ENCODE assay signal across 9 cellular contexts in genomic region chr20:25750220-25750764, GRCh38. TPM values are rescaled to one million over a fixed set of nuclear protein-coding genes. Genes with fewer than 3 reads are reported as not detected.
DNase-seq lines count a peak whose midpoint lies in the region; ATAC-seq and TF ChIP-seq lines count a peak whose summit lies in the region.
"Had no signal": no experiment of that assay in that cellular context is flagged by ENCODE, and none has a peak within 500 bp of the region (broad histone marks: within the 10 kb centered on the region; RNA-seq: fewer than 3 reads in every experiment).

No MANE protein-coding gene starts in this region.

- peak overlapping the region; percentile 55; the same call in 1 of the 2 replicates for H3K4me3 ChIP-seq in GM08714 (ENCODE audit: low read length)
- H3K4me3 ChIP-seq in esophagus muscularis mucosa: peak overlapping the region; percentile 39 to 58 (median 52)
- peak overlapping the region; percentile 43 to 54 (median 48) for H3K4me3 ChIP-seq in gastrocnemius medialis

- H3K9me3 ChIP-seq in esophagus muscularis mucosa: no peaks in the 10 kb centered on the region
- H3K9me3 ChIP-seq in gastrocnemius medialis: no peaks in the 10 kb centered on the region

- H3K27me3 ChIP-seq in esophagus muscularis mucosa (no peaks in the 10 kb centered on the region), gastrocnemius medialis (no peaks in the 10 kb centered on the region)

- no peak for TF ChIP-seq POLR2A in esophagus muscularis mucosa (IDR thresholded peaks at IDR 0.05; ENCODE audit: low read depth)
- TF ChIP-seq POLR2A in gastrocnemius medialis (IDR thresholded peaks at IDR 0.05): no peak

- ATAC-seq in gastrocnemius medialis (no peak), HG02571 (IDR thresholded peaks at IDR 0.05; ENCODE audit: unreplicated experiment) (no peak), HG02970 (IDR thresholded peaks at IDR 0.05; ENCODE audit: low FRiP score, unreplicated experiment) (no peak)

- no peaks in the 10 kb centered on the region for H3K36me3 ChIP-seq in esophagus muscularis mucosa
- no peaks in the 10 kb centered on the region for H3K36me3 ChIP-seq in gastrocnemius medialis

- in situ Hi-C loops in gastrocnemius medialis (cut with MboI; ENCODE audit: low sequenced_read_pairs in 4 of 4): no loop called here

- intact Hi-C loops in esophagus muscularis mucosa (cut with DNase I) (no loop called here), gastrocnemius medialis (cut with DNase I; ENCODE audit: low total_unique reads) (no loop called here)

- DNase-seq in SHP77 (lab: John Stamatoyannopoulos, UW) (peak; percentile 43 to 50), esophagus muscularis mucosa (ENCODE audit: extremely low spot score) (no peak), gastrocnemius medialis (no peak), DMS114 treated with DMSO at 0.1 percent for 48 hours (lab: John Stamatoyannopoulos, UW; ENCODE audit: unreplicated experiment) (no peak), UCSD-AML1 (lab: John Stamatoyannopoulos, UW; ENCODE audit: unreplicated experiment) (no peak)
- DNase-seq: NCI-H226 had no signal

- WGBS in esophagus muscularis mucosa: 91% methylated on average over 4 of the region's 9 CpGs

- TF ChIP-seq EP300 in esophagus muscularis mucosa (IDR thresholded peaks at IDR 0.05): no peak

- H3K4me1 ChIP-seq in esophagus muscularis mucosa: peaks cover 0 to 8% (median 5%) of the 10 kb centered on the region in 4 donors
- no peaks in the 10 kb centered on the region for H3K4me1 ChIP-seq in gastrocnemius medialis

- peak overlapping the region in 1 of 4 donors; percentile 37 for H3K27ac ChIP-seq in esophagus muscularis mucosa (replicated peaks in 1 of 4)
- no peak overlapping the region for H3K27ac ChIP-seq in gastrocnemius medialis

- TF ChIP-seq CTCF in esophagus muscularis mucosa (IDR thresholded peaks at IDR 0.05) (no peak), gastrocnemius medialis (IDR thresholded peaks at IDR 0.05 in 4 of 5, conservative IDR thresholded peaks at IDR 0.05 in 1 of 5) (no peak)

RNA-seq across cellular contexts. Expression of gene ZNF337, which starts 53.6 kb away (rescaled TPM):
- total RNA-seq in esophagus muscularis mucosa: 10 to 100 TPM; 13.1 to 17.0 (median 14.8) TPM
- 1 to 10 TPM; 7.1 to 9.4 (median 8.0) TPM for total RNA-seq in gastrocnemius medialis

Comparison
In these comparisons a context has a peak if more than half of its experiments do, and no peak if none do; other contexts are left out.
1. DNase-seq: peak in SHP77 (2 of 2); none in esophagus muscularis mucosa (single experiment), gastrocnemius medialis (0 of 2), DMS114 treated with DMSO at 0.1 percent for 48 hours (single experiment) and UCSD-AML1 (single experiment).
2. Peak in every context shown above with its lines, with median percentiles within 50 percentile points of each other: H3K4me3 ChIP-seq.